32 cellular contexts compared by ENCODE assay signal in genomic region chr16:16164244-16164643, GRCh38. TPM values are rescaled to one million over a fixed set of nuclear protein-coding genes. Genes with fewer than 3 reads are reported as not detected.
"Had no signal": no experiment of that assay in that cellular context is flagged by ENCODE, and none has a peak within 500 bp of the region (broad histone marks: within the 10 kb centered on the region; RNA-seq: fewer than 3 reads in every experiment).

No MANE protein-coding gene starts in this region.

- H3K27ac Mint-ChIP-seq: activated B cell treated with CpG ODN at 0.5 μM for 24 hours; activated CD4-positive, alpha-beta memory T cell treated with anti-CD3 and anti-CD28 coated beads for 36 hours; activated CD8-positive, alpha-beta memory T cell treated with anti-CD3 and anti-CD28 coated beads, Interleukin-2, amount 10 ng/mL, durations not matched to agents 7 days and 5 days; activated naive CD4-positive, alpha-beta T cell treated with anti-CD3 and anti-CD28 coated beads, Interleukin-2, amount 10 ng/mL, durations not matched to agents 7 days and 5 days; activated naive CD8-positive, alpha-beta T cell; activated naive CD8-positive, alpha-beta T cell treated with anti-CD3 and anti-CD28 coated beads, Interleukin-2, amount 50 U/mL, for 24 hours; brain had no signal

- H3K27me3 Mint-ChIP-seq: activated CD8-positive, alpha-beta memory T cell treated with anti-CD3 and anti-CD28 coated beads, Interleukin-2, amount 10 ng/mL, durations not matched to agents 7 days and 5 days had no signal

- H3K4me3 ChIP-seq: Peyer's patch had no signal

- H3K36me3 Mint-ChIP-seq: activated CD8-positive, alpha-beta memory T cell treated with anti-CD3 and anti-CD28 coated beads, Interleukin-2, amount 10 ng/mL, durations not matched to agents 7 days and 5 days; activated naive CD4-positive, alpha-beta T cell treated with anti-CD3 and anti-CD28 coated beads, Interleukin-2, amount 10 ng/mL, durations not matched to agents 7 days and 5 days had no signal

- H3K27ac ChIP-seq: Peyer's patch, RWPE1 had no signal

- H3K4me3 Mint-ChIP-seq: activated B cell treated with CpG ODN at 0.5 μM for 24 hours; activated CD4-positive, alpha-beta memory T cell treated with anti-CD3 and anti-CD28 coated beads for 36 hours; activated CD8-positive, alpha-beta memory T cell treated with anti-CD3 and anti-CD28 coated beads, Interleukin-2, amount 10 ng/mL, durations not matched to agents 7 days and 5 days; activated naive CD4-positive, alpha-beta T cell treated with anti-CD3 and anti-CD28 coated beads, Interleukin-2, amount 10 ng/mL, durations not matched to agents 7 days and 5 days; activated naive CD8-positive, alpha-beta T cell; activated naive CD8-positive, alpha-beta T cell treated with anti-CD3 and anti-CD28 coated beads, Interleukin-2, amount 50 U/mL, for 24 hours; brain had no signal

- ATAC-seq: activated CD8-positive, alpha-beta memory T cell treated with anti-CD3 and anti-CD28 coated beads, Interleukin-2, amount 10 ng/mL, durations not matched to agents 7 days and 5 days; activated naive CD8-positive, alpha-beta T cell treated with anti-CD3 and anti-CD28 coated beads, Interleukin-2, amount 50 U/mL, for 24 hours; PC-3; Right ventricle myocardium inferior; SK-N-SH treated with all-trans-retinoic acid at 6 μM for 48 hours had no signal

- FAIRE-seq: bronchial epithelial cell had no signal

- H3K4me1 ChIP-seq: Peyer's patch had no signal

- H3K27me3 ChIP-seq: Peyer's patch had no signal

- DNase-seq: activated B cell treated with CpG ODN at 0.5 μM for 24 hours; activated CD4-positive, alpha-beta memory T cell treated with anti-CD3 and anti-CD28 coated beads for 36 hours; activated CD4-positive, alpha-beta T cell treated with anti-CD3 and anti-CD28 coated beads for 4 hours; activated CD4-positive, alpha-beta T cell treated with anti-CD3 and anti-CD28 coated beads, Interleukin-2, amount 50 U/mL, for 1 hour; activated CD4-positive, CD25-positive, alpha-beta regulatory T cell treated with anti-CD3 and anti-CD28 coated beads, Interleukin-2, amount 50 U/mL, for 72 hours; activated CD8-positive, alpha-beta memory T cell treated with anti-CD3 and anti-CD28 coated beads, Interleukin-2, amount 10 ng/mL, durations not matched to agents 7 days and 5 days; activated CD8-positive, alpha-beta memory T cell treated with anti-CD3 and anti-CD28 coated beads, Interleukin-2, amount 50 U/mL, for 48 hours; activated effector memory CD4-positive, alpha-beta T cell treated with Interleukin-2 at 50 U/mL for 16 hours; activated naive CD4-positive, alpha-beta T cell treated with anti-CD3 and anti-CD28 coated beads, Interleukin-2, amount 10 ng/mL, durations not matched to agents 7 days and 5 days; activated naive CD8-positive, alpha-beta T cell treated with anti-CD3 and anti-CD28 coated beads, Interleukin-2, amount 50 U/mL, for 24 hours; activated T-cell treated with anti-CD3 and anti-CD28 coated beads, Interleukin-2, amount 50 U/mL, for 48 hours; cerebellar nuclear complex; NCI-H1105 treated with DMSO at 0.1 percent for 48 hours; NCI-H1436 treated with DMSO at 0.1 percent for 48 hours; NCI-H1694 treated with DMSO at 0.1 percent for 48 hours; NCI-H2029; NCI-H345; NCI-H524 treated with DMSO at 0.1 percent for 48 hours; PC-3; Peyer's patch; SIG-M5; T-helper 1 cell; T-helper 2 cell; T-helper 9 cell had no signal

- H3K4me1 Mint-ChIP-seq: activated B cell treated with CpG ODN at 0.5 μM for 24 hours; activated CD8-positive, alpha-beta memory T cell treated with anti-CD3 and anti-CD28 coated beads, Interleukin-2, amount 10 ng/mL, durations not matched to agents 7 days and 5 days; activated naive CD4-positive, alpha-beta T cell treated with anti-CD3 and anti-CD28 coated beads, Interleukin-2, amount 10 ng/mL, durations not matched to agents 7 days and 5 days; activated naive CD8-positive, alpha-beta T cell treated with anti-CD3 and anti-CD28 coated beads, Interleukin-2, amount 50 U/mL, for 24 hours; brain had no signal

RNA-seq across cellular contexts. Expression of gene ABCC6, which starts 59.0 kb away (rescaled TPM):
- total RNA-seq: activated B cell treated with CpG ODN at 0.5 μM for 24 hours; activated CD4-positive, alpha-beta memory T cell treated with anti-CD3 and anti-CD28 coated beads for 36 hours; bronchial epithelial cell; MCF 10A; SK-MEL-5 had no signal
